Comparison of ENCODE assay signal across 8 cellular contexts in genomic region chr11:67056640-67057409, GRCh38. TPM values are rescaled to one million over a fixed set of nuclear protein-coding genes. Genes with fewer than 3 reads are reported as not detected.
A peak's percentile ranks its signal among the peaks of the same experiment; 100 is the strongest.
DNase-seq lines count a peak whose midpoint lies in the region; ATAC-seq and TF ChIP-seq lines count a peak whose summit lies in the region.

RHOD (plus strand) TSS chr11:67056847; CDS start chr11:67056903, 56 bp downstream.

- peak; percentile 65 for ATAC-seq in activated CD8-positive, alpha-beta T cell treated with anti-CD3 and anti-CD28 coated beads, Interleukin-2, amount 10 ng/mL, durations not matched to agents 7 days and 5 days
- no peak for ATAC-seq in HG03571 (IDR thresholded peaks at IDR 0.05; ENCODE audit: unreplicated experiment)
- no peak for ATAC-seq in GM18511 (IDR thresholded peaks at IDR 0.05; ENCODE audit: unreplicated experiment)

- peaks cover 3% of the 10 kb centered on the region; the same call in 1 of the 2 replicates for H3K27me3 ChIP-seq in H7 (ENCODE audit: control insufficient read depth, insufficient read depth, low read length)
- peaks cover 0 to 9% (median 0%) of the 10 kb centered on the region in 4 donors for H3K27me3 ChIP-seq in esophagus squamous epithelium
- H3K27me3 ChIP-seq in SK-N-SH (ENCODE audit: insufficient read depth): no peaks in the 10 kb centered on the region

- H3K9ac ChIP-seq in SK-N-SH: no peak within 1 kb of the TSS

- peak within 1 kb of the TSS; percentile 62 for H3K4me3 ChIP-seq in H7 (ENCODE audit: insufficient read depth, low read depth, low read length)
- peak within 1 kb of the TSS; percentile 55 to 77 (median 66) for H3K4me3 ChIP-seq in esophagus squamous epithelium
- no peak within 1 kb of the TSS for H3K4me3 ChIP-seq in SK-N-SH (ENCODE audit: low read depth in 2 of 2, low read length in 1 of 2)

- no peaks in the 10 kb centered on the region for H3K79me2 ChIP-seq in SK-N-SH (ENCODE audit: insufficient read depth)

- 22 to 48% methylated on average over 5 of the region's 69 CpGs for WGBS in esophagus squamous epithelium, 2 donors
- whole genome bisulfite sequencing in SK-N-SH (ENCODE audit: low lambda C conversion rate): 92% methylated on average over 43 of the region's 69 CpGs

- TF ChIP-seq EP300 in SK-N-SH (IDR thresholded peaks at IDR 0.05; ENCODE audit: borderline replicate concordance in 1 of 2, low read depth in 1 of 2, low read length in 1 of 2): no peak

- peaks cover 7% of the 10 kb centered on the region for H3F3A ChIP-seq in SK-N-SH (replicated peaks; ENCODE audit: insufficient read depth)

- TF ChIP-seq CTCF in esophagus squamous epithelium (IDR thresholded peaks at IDR 0.05) (peak in 1 of 6 experiments; percentile 3), nephron (IDR thresholded peaks at IDR 0.05; ENCODE audit: unreplicated experiment in 3 of 3) (no peak), SK-N-SH (IDR thresholded peaks at IDR 0.05) (no peak)

- CTCF ChIA-PET in activated CD8-positive, alpha-beta T cell treated with anti-CD3 and anti-CD28 coated beads, Interleukin-2, amount 10 ng/mL, durations not matched to agents 7 days and 5 days (lab: Charles Lee): interaction anchor here (0.8 to 1.4 kb wide), 2 partner anchors 14 to 19 kb away, joined by 3 read pairs; no protein-coding TSS in a partner anchor
- CTCF ChIA-PET in SK-N-SH (lab: Yijun Ruan, JAX): interaction anchor here (1.0 to 1.8 kb wide), 3 partner anchors 11 to 261 kb away, joined by 4 to 7 read pairs (median 6); no protein-coding TSS in a partner anchor

- peaks cover 5% of the 10 kb centered on the region for H3K27me3 Mint-ChIP-seq in activated CD8-positive, alpha-beta T cell treated with anti-CD3 and anti-CD28 coated beads, Interleukin-2, amount 10 ng/mL, durations not matched to agents 7 days and 5 days (ENCODE audit: low read depth)
- peaks cover 23% of the 10 kb centered on the region for H3K27me3 Mint-ChIP-seq in nephron (ENCODE audit: low read depth)

- no peaks in the 10 kb centered on the region for H3K36me3 Mint-ChIP-seq in activated CD8-positive, alpha-beta T cell treated with anti-CD3 and anti-CD28 coated beads, Interleukin-2, amount 10 ng/mL, durations not matched to agents 7 days and 5 days (ENCODE audit: low read depth)
- H3K36me3 Mint-ChIP-seq in nephron (ENCODE audit: low read depth): no peaks in the 10 kb centered on the region

- no peaks in the 10 kb centered on the region for H3K9me3 ChIP-seq in esophagus squamous epithelium
- no peaks in the 10 kb centered on the region for H3K9me3 ChIP-seq in SK-N-SH

- H3K9me3 Mint-ChIP-seq in activated CD8-positive, alpha-beta T cell treated with anti-CD3 and anti-CD28 coated beads, Interleukin-2, amount 10 ng/mL, durations not matched to agents 7 days and 5 days (ENCODE audit: insufficient read depth): no peaks in the 10 kb centered on the region
- no peaks in the 10 kb centered on the region for H3K9me3 Mint-ChIP-seq in nephron

- TF ChIP-seq RAD21 in SK-N-SH (IDR thresholded peaks at IDR 0.05; ENCODE audit: low read length): no peak

- TF ChIP-seq POLR2A in esophagus squamous epithelium (IDR thresholded peaks at IDR 0.05): peak in 1 of 4 donors; percentile 63

- peaks cover 7% of the 10 kb centered on the region for H3K4me1 Mint-ChIP-seq in activated CD8-positive, alpha-beta T cell treated with anti-CD3 and anti-CD28 coated beads, Interleukin-2, amount 10 ng/mL, durations not matched to agents 7 days and 5 days (ENCODE audit: low read depth)
- H3K4me1 Mint-ChIP-seq in nephron: peaks cover 23% of the 10 kb centered on the region

- H3K27ac Mint-ChIP-seq in activated CD8-positive, alpha-beta T cell treated with anti-CD3 and anti-CD28 coated beads, Interleukin-2, amount 10 ng/mL, durations not matched to agents 7 days and 5 days: no peak within 1 kb of the TSS
- peak within 1 kb of the TSS in 2 of 3 experiments; percentile 27 to 82 for H3K27ac Mint-ChIP-seq in nephron

- no peak within 1 kb of the TSS for H2AFZ ChIP-seq in SK-N-SH (ENCODE audit: low read depth)

- H3K4me2 ChIP-seq in SK-N-SH: no peak within 1 kb of the TSS

- peak within 1 kb of the TSS; percentile 59 for H3K4me3 Mint-ChIP-seq in activated CD8-positive, alpha-beta T cell treated with anti-CD3 and anti-CD28 coated beads, Interleukin-2, amount 10 ng/mL, durations not matched to agents 7 days and 5 days
- peak within 1 kb of the TSS; percentile 77 to 80 (median 78) for H3K4me3 Mint-ChIP-seq in nephron

- H3K9me2 ChIP-seq in SK-N-SH: no peaks in the 10 kb centered on the region

- H3K27ac ChIP-seq in esophagus squamous epithelium: peak within 1 kb of the TSS; percentile 84 to 93 (median 92)
- H3K27ac ChIP-seq in SK-N-SH (ENCODE audit: low read depth in 2 of 2, low read length in 1 of 2): no peak within 1 kb of the TSS

- H4K20me1 ChIP-seq in SK-N-SH (ENCODE audit: insufficient read depth): no peaks in the 10 kb centered on the region

- intact Hi-C loops in esophagus squamous epithelium (cut with DNase I): loop anchor here (10.0 kb wide), 1 partner anchor 258 kb away; no protein-coding TSS in a partner anchor

- peak; percentile 97 for DNase-seq in H7
- DNase-seq in activated CD8-positive, alpha-beta T cell treated with anti-CD3 and anti-CD28 coated beads, Interleukin-2, amount 10 ng/mL, durations not matched to agents 7 days and 5 days: peak; percentile 39
- DNase-seq in esophagus squamous epithelium (lab: John Stamatoyannopoulos, UW): no peak
- no peak for DNase-seq in SK-N-SH
- DNase-seq in pons (ENCODE audit: low spot score): no peak

- POLR2A ChIA-PET in activated CD8-positive, alpha-beta T cell treated with anti-CD3 and anti-CD28 coated beads, Interleukin-2, amount 10 ng/mL, durations not matched to agents 7 days and 5 days (lab: Charles Lee): no interaction called here
- POLR2A ChIA-PET in SK-N-SH (lab: Yijun Ruan, JAX): no interaction called here

- H3K4me1 ChIP-seq in esophagus squamous epithelium (peaks cover 23 to 80% (median 26%) of the 10 kb centered on the region in 3 donors), SK-N-SH (ENCODE audit: control insufficient read depth in 1 of 2, insufficient read depth in 2 of 2, low read depth in 1 of 2, low read length in 1 of 2) (peaks cover 9 to 12% of the 10 kb centered on the region in 2 experiments; a peak in 2 of 4 replicates)

- H3K36me3 ChIP-seq in H7 (replicated peaks; ENCODE audit: control insufficient read depth, insufficient read depth, low read length) (no peaks in the 10 kb centered on the region), esophagus squamous epithelium (peaks cover 0 to 23% (median 0%) of the 10 kb centered on the region in 3 donors), SK-N-SH (replicated peaks in 1 of 2; ENCODE audit: control insufficient read depth in 1 of 2, insufficient read depth in 2 of 2, low read length in 1 of 2) (no peaks in the 10 kb centered on the region)

TF ChIP-seq in SK-N-SH, 30 proteins besides CTCF, POLR2A, EP300 and RAD21 (continues in another document):
- no peak for TF ChIP-seq EZH2phosphoT487 (IDR thresholded peaks at IDR 0.05; ENCODE audit: borderline replicate concordance, low read depth)
- no peak for TF ChIP-seq GATA2 (CRISPR knock-in tag; IDR thresholded peaks at IDR 0.05)
- TF ChIP-seq USF1 (IDR thresholded peaks at IDR 0.05; ENCODE audit: borderline replicate concordance, low read depth): no peak
- no peak for TF ChIP-seq SIN3A (IDR thresholded peaks at IDR 0.05; ENCODE audit: borderline replicate concordance, low read depth, low read length)
- TF ChIP-seq POLR2AphosphoS5 (IDR thresholded peaks at IDR 0.05; ENCODE audit: low read depth, low read length): no peak
- TF ChIP-seq SMC3 (IDR thresholded peaks at IDR 0.05; ENCODE audit: low read depth, low read length): no peak
- TF ChIP-seq MEF2A (IDR thresholded peaks at IDR 0.05; ENCODE audit: borderline replicate concordance, low read depth): no peak
- no peak for TF ChIP-seq IRF3 (IDR thresholded peaks at IDR 0.05; ENCODE audit: low read depth, low read length)
- no peak for TF ChIP-seq GABPA (IDR thresholded peaks at IDR 0.05; ENCODE audit: low read depth)
- TF ChIP-seq PBX3 (IDR thresholded peaks at IDR 0.05): no peak
- TF ChIP-seq NFIC (IDR thresholded peaks at IDR 0.05; ENCODE audit: borderline replicate concordance): no peak
- no peak for TF ChIP-seq RXRA (IDR thresholded peaks at IDR 0.05; ENCODE audit: borderline replicate concordance, low read depth)
- no peak for TF ChIP-seq TAF1 (IDR thresholded peaks at IDR 0.05; ENCODE audit: borderline replicate concordance, low read depth, low read length)

RNA-seq across cellular contexts. Expression of gene RHOD, which starts in this region (rescaled TPM):
- total RNA-seq in H7 (2014; rRNA removed; shearing (Covaris generic)): 8.7 and 15.7 TPM in 2 replicates
- not detected for total RNA-seq in activated CD8-positive, alpha-beta T cell treated with anti-CD3 and anti-CD28 coated beads, Interleukin-2, amount 10 ng/mL, durations not matched to agents 7 days and 5 days
- 100 to 1,000 TPM; 122 to 219 (median 169) TPM for total RNA-seq in esophagus squamous epithelium
- polyA plus RNA-seq in SK-N-SH (2012; rRNA removed): 0.06 TPM in 1 of 2 replicates, not detected in the other
- polyA plus RNA-seq in SK-N-SH (2012; cell fraction: cytosol; rRNA removed): not detected in 2 replicates
- polyA plus RNA-seq in SK-N-SH (2012; cell fraction: nucleus; rRNA removed): 0.18 and 0.20 TPM in 2 replicates

Comparison
In these comparisons a context has a peak if more than half of its experiments do, and no peak if none do; other contexts are left out.
1. Peak in DNase-seq and ATAC-seq in activated CD8-positive, alpha-beta T cell treated with anti-CD3 and anti-CD28 coated beads, Interleukin-2, amount 10 ng/mL, durations not matched to agents 7 days and 5 days; RNA of the gene not detected or under 1 TPM.
2. H3K4me3 ChIP-seq: peak in H7 (single experiment) and esophagus squamous epithelium (4 of 4); none in SK-N-SH (0 of 2).
3. H3K27ac ChIP-seq: peak in esophagus squamous epithelium (4 of 4); none in SK-N-SH (0 of 2).